Comparison of ENCODE assay signal across 8 cellular contexts in the genomic region with DNA sequence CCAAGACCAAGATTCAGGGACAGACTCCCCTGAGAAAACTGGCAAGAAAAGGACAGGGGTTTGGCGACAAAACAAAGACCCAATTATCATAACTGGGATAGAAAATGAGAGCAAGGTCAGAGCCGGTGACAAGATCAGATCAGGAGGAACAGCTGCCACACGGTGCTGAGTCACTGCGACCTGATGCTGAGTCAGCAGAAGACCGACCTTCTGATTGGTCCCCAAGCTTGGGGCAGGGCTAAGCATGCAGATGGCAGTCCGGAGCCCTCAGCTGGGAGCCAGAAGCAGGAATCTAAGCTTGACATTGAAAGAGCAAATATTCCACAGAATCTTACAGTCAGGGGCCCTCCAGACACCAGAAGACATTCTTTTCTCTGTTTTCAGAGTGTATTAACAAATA. TPM values are rescaled to one million over a fixed set of nuclear protein-coding genes. Genes with fewer than 3 reads are reported as not detected.
DNase-seq lines count a peak whose midpoint lies in the region; ATAC-seq and TF ChIP-seq lines count a peak whose summit lies in the region.

No MANE protein-coding gene starts in this region.

- H3K4me3 ChIP-seq in SK-N-MC (peak overlapping the region; percentile 62), mammary epithelial cell (replicated peaks in 1 of 3; ENCODE audit: insufficient read depth in 1 of 3, low read depth in 2 of 3, low read length in 3 of 3) (no peak overlapping the region)

- peaks cover 18% of the 10 kb centered on the region for H3K27me3 Mint-ChIP-seq in activated CD8-positive, alpha-beta memory T cell treated with anti-CD3 and anti-CD28 coated beads, Interleukin-2, amount 10 ng/mL, durations not matched to agents 7 days and 5 days

- peaks cover 11% of the 10 kb centered on the region for H3K4me1 ChIP-seq in mammary epithelial cell (ENCODE audit: insufficient read depth, low read length)

- H3K9me3 Mint-ChIP-seq in activated CD8-positive, alpha-beta memory T cell treated with anti-CD3 and anti-CD28 coated beads, Interleukin-2, amount 10 ng/mL, durations not matched to agents 7 days and 5 days (ENCODE audit: low read depth) = no peaks in the 10 kb centered on the region

- H3K9ac ChIP-seq in SK-N-MC (ENCODE audit: insufficient read length) = peak overlapping the region; percentile 24
- no peak overlapping the region for H3K9ac ChIP-seq in mammary epithelial cell (ENCODE audit: insufficient read depth, low read length)

- H3K27ac ChIP-seq in SK-N-MC (peak overlapping the region; percentile 86), mammary epithelial cell (ENCODE audit: insufficient read depth, low read depth, low read length) (no peak overlapping the region)

- peak; percentile 70 for DNase-seq in activated CD8-positive, alpha-beta memory T cell treated with anti-CD3 and anti-CD28 coated beads, Interleukin-2, amount 10 ng/mL, durations not matched to agents 7 days and 5 days
- no peak for DNase-seq in activated CD8-positive, alpha-beta memory T cell treated with anti-CD3 and anti-CD28 coated beads for 24 hours
- DNase-seq in NCI-H1105 (lab: John Stamatoyannopoulos, UW) = peak; percentile 88
- peak; percentile 57 for DNase-seq in SK-N-MC (ENCODE audit: low read depth, low spot score)
- peak; percentile 80 for DNase-seq in mammary epithelial cell
- DNase-seq in islet precursor cell = peak; percentile 96
- DNase-seq in stimulated activated CD4-positive, alpha-beta T cell treated with anti-CD3 and anti-CD28 coated beads, Interleukin-4, amount 100 ng/mL, for 24 hours = peak; percentile 54

- in situ Hi-C loops in mammary epithelial cell (cut with MboI; ENCODE audit: low sequenced_read_pairs in 2 of 2) = no loop called here

- no peak overlapping the region for H3K27ac Mint-ChIP-seq in activated CD8-positive, alpha-beta memory T cell treated with anti-CD3 and anti-CD28 coated beads, Interleukin-2, amount 10 ng/mL, durations not matched to agents 7 days and 5 days

- CTCF ChIA-PET in activated CD8-positive, alpha-beta memory T cell treated with anti-CD3 and anti-CD28 coated beads, Interleukin-2, amount 10 ng/mL, durations not matched to agents 7 days and 5 days (lab: Charles Lee) = no interaction called here
- CTCF ChIA-PET in mammary epithelial cell (lab: Charles Lee; ENCODE audit: low non-redundant PET) = no interaction called here

- no peaks in the 10 kb centered on the region for H3K27me3 ChIP-seq in mammary epithelial cell (ENCODE audit: insufficient read depth, low read length)

- TF ChIP-seq CTCF in mammary epithelial cell (conservative IDR thresholded peaks at IDR 0.05 in 1 of 2, IDR thresholded peaks at IDR 0.05 in 1 of 2; ENCODE audit: extremely low read depth in 1 of 2, insufficient read depth in 1 of 2, low read depth in 1 of 2, low read length in 2 of 2) = no peak

- peak overlapping the region; percentile 53 for H3K4me2 ChIP-seq in mammary epithelial cell (ENCODE audit: insufficient read depth, low read depth, low read length)

- 6% methylated on average over 4 of the region's 6 CpGs for whole genome bisulfite sequencing in mammary epithelial cell (ENCODE audit: low coverage, missing lambda C conversion rate)

- no peaks in the 10 kb centered on the region for H3K36me3 ChIP-seq in SK-N-MC (ENCODE audit: insufficient read depth, low read length)
- no peaks in the 10 kb centered on the region for H3K36me3 ChIP-seq in mammary epithelial cell (ENCODE audit: insufficient read depth, low read length)

- H3K4me1 Mint-ChIP-seq in activated CD8-positive, alpha-beta memory T cell treated with anti-CD3 and anti-CD28 coated beads, Interleukin-2, amount 10 ng/mL, durations not matched to agents 7 days and 5 days = peaks cover 8% of the 10 kb centered on the region

- ATAC-seq in activated CD8-positive, alpha-beta memory T cell treated with anti-CD3 and anti-CD28 coated beads, Interleukin-2, amount 10 ng/mL, durations not matched to agents 7 days and 5 days = peak; percentile 91
- peak; percentile 74 for ATAC-seq in HG02840 (IDR thresholded peaks at IDR 0.05; ENCODE audit: low FRiP score, unreplicated experiment)

- BruUV-seq in mammary epithelial cell (replicated peaks; lab: Mats Ljungman, UMichigan) = no TSS peak

- dilution Hi-C loops in mammary epithelial cell (cut with HindIII; ENCODE audit: low sequenced_read_pairs) = no loop called here

- intact Hi-C loops in mammary epithelial cell (cut with micrococcal nuclease) = no loop called here

- no peaks in the 10 kb centered on the region for H4K20me1 ChIP-seq in mammary epithelial cell (ENCODE audit: insufficient read depth, low read length)

- no peak overlapping the region for H3K4me3 Mint-ChIP-seq in activated CD8-positive, alpha-beta memory T cell treated with anti-CD3 and anti-CD28 coated beads, Interleukin-2, amount 10 ng/mL, durations not matched to agents 7 days and 5 days

- no peaks in the 10 kb centered on the region for H3K79me2 ChIP-seq in mammary epithelial cell (ENCODE audit: insufficient read depth, low read length)

- peak overlapping the region; percentile 66 for H2AFZ ChIP-seq in mammary epithelial cell (ENCODE audit: low read depth, low read length)

- no peaks in the 10 kb centered on the region for H3K9me3 ChIP-seq in SK-N-MC (ENCODE audit: low read depth, low read length)
- H3K9me3 ChIP-seq in mammary epithelial cell (replicated peaks; ENCODE audit: insufficient read depth, low read length) = no peaks in the 10 kb centered on the region

- no peaks in the 10 kb centered on the region for H3K36me3 Mint-ChIP-seq in activated CD8-positive, alpha-beta memory T cell treated with anti-CD3 and anti-CD28 coated beads, Interleukin-2, amount 10 ng/mL, durations not matched to agents 7 days and 5 days

RNA-seq across cellular contexts. Expression of gene ARMH4, which starts 19.1 kb away (rescaled TPM):
- not detected for total RNA-seq in activated CD8-positive, alpha-beta memory T cell treated with anti-CD3 and anti-CD28 coated beads, Interleukin-2, amount 10 ng/mL, durations not matched to agents 7 days and 5 days
- total RNA-seq in mammary epithelial cell = 1 to 10 TPM; 1.5 to 3.3 TPM
- 0.46 TPM for polyA plus RNA-seq in mammary epithelial cell
- polyA minus RNA-seq in mammary epithelial cell = 13.6 TPM

RNA-seq across cellular contexts. Expression of gene ACTR10, which starts 28.9 kb away (rescaled TPM):
- 10 to 100 TPM; 36.5 to 40.2 TPM for total RNA-seq in activated CD8-positive, alpha-beta memory T cell treated with anti-CD3 and anti-CD28 coated beads, Interleukin-2, amount 10 ng/mL, durations not matched to agents 7 days and 5 days
- 10 to 100 TPM; 62.5 to 67.9 TPM for total RNA-seq in mammary epithelial cell
- 44.5 TPM for polyA plus RNA-seq in mammary epithelial cell
- polyA minus RNA-seq in mammary epithelial cell = 13.7 TPM
